In genomic region chr17:34451313-34451712, GRCh38 we compare ENCODE assay signal across 21 cellular contexts.
A peak's percentile ranks its signal among the peaks of the same experiment; 100 is the strongest.
DNase-seq lines count a peak whose midpoint lies in the region; FAIRE-seq and TF ChIP-seq lines count a peak whose summit lies in the region.
"Had no signal": no experiment of that assay in that cellular context is flagged by ENCODE, and none has a peak within 500 bp of the region (broad histone marks: within the 10 kb centered on the region; RNA-seq: fewer than 3 reads in every experiment).

No MANE protein-coding gene starts in this region.

- no peak for TF ChIP-seq RAD21 in H1 (IDR thresholded peaks at IDR 0.05 in 1 of 2, conservative IDR thresholded peaks at IDR 0.05 in 1 of 2; ENCODE audit: low read depth in 2 of 2, low read length in 2 of 2)

- TF ChIP-seq POLR2A in NB4 (IDR thresholded peaks at IDR 0.05; ENCODE audit: extremely low read depth, insufficient read length): no peak
- no peak for TF ChIP-seq POLR2A in H1 (IDR thresholded peaks at IDR 0.05; ENCODE audit: control extremely low read depth in 1 of 2, low read depth in 2 of 2, low read length in 2 of 2)

- H3K27me3 ChIP-seq in H1 (replicated peaks in 1 of 4; ENCODE audit: control insufficient read depth in 3 of 4, extremely low read depth in 1 of 4, insufficient read depth in 3 of 4, low read length in 3 of 4): peaks cover 0 to under 1% (median 0%) of the 10 kb centered on the region in 4 experiments; a peak in 1 of 7 replicates
- H3K27me3 ChIP-seq: BLaER1, Peyer's patch had no signal

- DNase-seq in AG08396 (ENCODE audit: low spot score) (peak; percentile 13), EH (ENCODE audit: low read depth) (peak; percentile 1), NB4 (ENCODE audit: low read depth) (peak; percentile 20), H1 (ENCODE audit: low read depth in 1 of 2, low spot score in 2 of 2) (no peak), SW480 (ENCODE audit: low spot score) (no peak), head of caudate nucleus (no peak)
- DNase-seq in activated CD8-positive, alpha-beta memory T cell treated with anti-CD3 and anti-CD28 coated beads for 24 hours: no peak
- DNase-seq: CD4-positive, alpha-beta T cell; COR-L47; DMS79 treated with DMSO at 0.1 percent for 48 hours; MM.1S; NCI-H1105; NCI-H146; NCI-H2029; NCI-H2227 treated with DMSO at 0.1 percent for 48 hours; NCI-H510A; NK-92 treated with Interleukin-12 subunit alpha and Interleukin-12 subunit beta, amount 100 ng/mL, for 24 hours; Peyer's patch; SJCRH30 had no signal

- intact Hi-C loops in head of caudate nucleus (cut with DNase I): no loop called here

- H3K23me2 ChIP-seq in H1 (ENCODE audit: low read depth, low read length): 0 out of 2 replicates have a peak, but pooled peaks cover 2% of the 10 kb centered on the region

- TF ChIP-seq CTCF in NB4 (IDR thresholded peaks at IDR 0.05; ENCODE audit: low read depth, low read length) (no peak), H1 (IDR thresholded peaks at IDR 0.05; ENCODE audit: control extremely low read depth in 1 of 3, insufficient read depth in 1 of 3, low read depth in 1 of 3, low read length in 3 of 3) (no peak)

- H3K4me1 ChIP-seq in H1 (replicated peaks in 1 of 4; ENCODE audit: control insufficient read depth in 3 of 4, insufficient read depth in 4 of 4, low read length in 3 of 4): no peaks in the 10 kb centered on the region
- H3K4me1 ChIP-seq: Peyer's patch, SJCRH30 had no signal

- no peak overlapping the region for H3K56ac ChIP-seq in H1 (replicated peaks; ENCODE audit: insufficient read length, low read depth, low read length)

- no peak overlapping the region for H2BK5ac ChIP-seq in H1 (ENCODE audit: low read depth, low read length)

- H3K18ac ChIP-seq in H1 (ENCODE audit: extremely low read depth, low read length): no peak overlapping the region

- POLR2A ChIA-PET in H1 (lab: Charles Lee; ENCODE audit: partially characterized antibody): no interaction called here

- H4K5ac ChIP-seq in H1 (ENCODE audit: insufficient read length, low read depth, low read length): no peak overlapping the region

- WGBS in H1 (ENCODE audit: extremely low coverage in 1 of 2, insufficient coverage in 1 of 2, insufficient read length in 1 of 2, insufficient replicate concordance in 2 of 2, low coverage in 1 of 2, low lambda C conversion rate in 2 of 2, missing lambda C conversion rate in 1 of 2), 2 experiments: 93% methylated on average over 2 of the region's 2 CpGs; no CpG with 5 or more reads in 1 of the 2 experiments

- no peak overlapping the region for H2BK20ac ChIP-seq in H1 (ENCODE audit: low read length)

- no peaks in the 10 kb centered on the region for H3K9me3 ChIP-seq in H1 (ENCODE audit: insufficient read depth in 2 of 2, low read depth in 1 of 2, low read length in 1 of 2)
- H3K9me3 ChIP-seq: BLaER1, Peyer's patch, SJCRH30 had no signal

- H2AK5ac ChIP-seq in H1 (ENCODE audit: low read depth, low read length): no peak overlapping the region

- no peak overlapping the region for H3K9ac ChIP-seq in H1 (replicated peaks in 1 of 4; ENCODE audit: extremely low read depth in 1 of 4, low read depth in 3 of 4, low read length in 3 of 4)
- H3K9ac ChIP-seq: BLaER1 had no signal

- H4K20me1 ChIP-seq in H1 (replicated peaks in 1 of 2; ENCODE audit: control insufficient read depth in 1 of 2, insufficient read depth in 2 of 2, low read length in 2 of 2): no peaks in the 10 kb centered on the region
- H4K20me1 ChIP-seq: BLaER1 had no signal

- H4K8ac ChIP-seq in H1 (ENCODE audit: extremely low read depth, insufficient read depth, low read length): no peak overlapping the region

- H3K23ac ChIP-seq in H1 (ENCODE audit: insufficient read length): no peak overlapping the region

- H3K27ac ChIP-seq in H1 (ENCODE audit: low read depth, low read length): no peak overlapping the region
- H3K27ac ChIP-seq: BLaER1, Peyer's patch, SJCRH30 had no signal

- no peak overlapping the region for H3K4ac ChIP-seq in H1 (replicated peaks; ENCODE audit: insufficient read length, low read depth, low read length)

- H3K14ac ChIP-seq in H1 (ENCODE audit: insufficient read length): no peak overlapping the region

- TF ChIP-seq EP300 in H1 (IDR thresholded peaks at IDR 0.05; ENCODE audit: borderline replicate concordance in 1 of 2, low read depth in 2 of 2, low read length in 2 of 2): no peak

- H2BK15ac ChIP-seq in H1 (ENCODE audit: low read length): no peak overlapping the region

- H3K36me3 ChIP-seq in H1 (ENCODE audit: control insufficient read depth in 2 of 4, insufficient read depth in 4 of 4, low read length in 3 of 4): no peaks in the 10 kb centered on the region
- H3K36me3 ChIP-seq: BLaER1, Peyer's patch, SJCRH30 had no signal

- no peak overlapping the region for H2BK120ac ChIP-seq in H1 (replicated peaks; ENCODE audit: low read depth, low read length)

- no peak overlapping the region for H4K91ac ChIP-seq in H1 (replicated peaks; ENCODE audit: insufficient read length, low read length)

- FAIRE-seq in H1 (lab: Jason Lieb, UNC): peak; percentile 19
- FAIRE-seq: GM12891 had no signal

- H3K79me2 ChIP-seq in H1 (ENCODE audit: control insufficient read depth in 1 of 2, insufficient read depth in 2 of 2, low read length in 2 of 2): no peaks in the 10 kb centered on the region

- no peak overlapping the region for H3K4me2 ChIP-seq in H1 (ENCODE audit: insufficient read depth in 1 of 2, low read depth in 2 of 2, low read length in 2 of 2)
- H3K4me2 ChIP-seq: BLaER1 had no signal

- no peak overlapping the region for H2BK12ac ChIP-seq in H1 (ENCODE audit: low read depth, low read length)

- CTCF ChIA-PET in H1 (lab: Charles Lee; ENCODE audit: partially characterized antibody): interaction anchor here (1.2 kb wide), 1 partner anchor 91 kb away, joined by 3 read pairs; no protein-coding TSS in a partner anchor

- no peak overlapping the region for H2AFZ ChIP-seq in H1 (ENCODE audit: low read length)

- no peak overlapping the region for H3K4me3 ChIP-seq in NB4 (ENCODE audit: low read depth, low read length)
- H3K4me3 ChIP-seq in H1 (ENCODE audit: extremely low read depth in 1 of 4, insufficient read depth in 2 of 4, low read depth in 3 of 4, low read length in 4 of 4): no peak overlapping the region
- H3K4me3 ChIP-seq: BLaER1, Peyer's patch, SJCRH30 had no signal

- H3K79me1 ChIP-seq in H1 (ENCODE audit: low read depth, low read length): no peaks in the 10 kb centered on the region

TF ChIP-seq in H1, 55 proteins besides CTCF, POLR2A, EP300 and RAD21:
- TF ChIP-seq EZH2 (IDR thresholded peaks at IDR 0.05; ENCODE audit: low read depth, low read length, severe bottlenecking): no peak
- no peak for TF ChIP-seq YY1 (IDR thresholded peaks at IDR 0.05; ENCODE audit: low read depth, low read length)
- no peak for TF ChIP-seq MAFK (IDR thresholded peaks at IDR 0.05; ENCODE audit: low read depth, low read length)
TF ChIP-seq in H1: peak in this region for 0.

Comparison
In these comparisons a context has a peak if more than half of its experiments do, and no peak if none do; other contexts are left out.
1. DNase-seq: peak in AG08396 (single experiment), EH (single experiment) and NB4 (single experiment); none in H1 (0 of 2), SW480 (single experiment), activated CD8-positive, alpha-beta memory T cell treated with anti-CD3 and anti-CD28 coated beads for 24 hours (single experiment) and head of caudate nucleus (0 of 42).